In genomic region chr10:78972947-78973900, GRCh38 we compare ENCODE assay signal across 1 cellular context.
TF ChIP-seq lines count a peak whose summit lies in the region.

No MANE protein-coding gene starts in this region.

TF ChIP-seq in K562, 482 proteins besides CTCF, POLR2A, EP300 and RAD21 (continued from another document and continues in another):
- TF ChIP-seq THAP12 (CRISPR knock-in tag; IDR thresholded peaks at IDR 0.05) (peak; percentile 80), HDAC6 (IDR thresholded peaks at IDR 0.05; ENCODE audit: low read depth, low read length) (no peak), SMARCA5 (IDR thresholded peaks at IDR 0.05) (peak; percentile 87), ZNF830 (CRISPR knock-in tag; IDR thresholded peaks at IDR 0.05) (peak; percentile 80; the same call in 1 of the 2 replicates), HDAC1 (IDR thresholded peaks at IDR 0.05) (0 out of 4 replicates have a peak, but pooled peaks of 1 of the 2 experiments have one; percentile 74), CBX1 (IDR thresholded peaks at IDR 0.05; ENCODE audit: low read depth) (0 out of 2 replicates have a peak, but pooled peaks have one; percentile 11), ZMIZ1 (IDR thresholded peaks at IDR 0.05; ENCODE audit: low read depth in 2 of 2, low read length in 2 of 2) (0 out of 4 replicates have a peak, but pooled peaks of 1 of the 2 experiments have one; percentile 37), ZNF561 (CRISPR knock-in tag; conservative IDR thresholded peaks at IDR 0.05) (0 out of 2 replicates have a peak, but pooled peaks have one; percentile 21), SAP30 (IDR thresholded peaks at IDR 0.05; ENCODE audit: borderline replicate concordance, insufficient read depth, low read depth, low read length, poor library complexity, severe bottlenecking) (peak; percentile 79), STAT6 (CRISPR knock-in tag; IDR thresholded peaks at IDR 0.05) (0 out of 2 replicates have a peak, but pooled peaks have one; percentile 57), ATF6 (CRISPR knock-in tag; IDR thresholded peaks at IDR 0.05) (no peak; the same call in 1 of the 2 replicates), HDAC2 (IDR thresholded peaks at IDR 0.05) (peak; percentile 84), ZNF592 (IDR thresholded peaks at IDR 0.05) (peak; percentile 86), POLR2AphosphoS2 (IDR thresholded peaks at IDR 0.05; ENCODE audit: low read length) (no peak), E2F3 (CRISPR knock-in tag; IDR thresholded peaks at IDR 0.05) (peak; percentile 82; the same call in 1 of the 2 replicates), CBX3 (IDR thresholded peaks at IDR 0.05; ENCODE audit: borderline replicate concordance in 1 of 2, low read length in 2 of 2) (no peak), ZC3H8 (IDR thresholded peaks at IDR 0.05) (peak; percentile 86; the same call in 1 of the 2 replicates), EGR1 (conservative IDR thresholded peaks at IDR 0.05) (peak; percentile 53), CREM (IDR thresholded peaks at IDR 0.05; ENCODE audit: low read depth) (peak; percentile 73), TARDBP (IDR thresholded peaks at IDR 0.05) (no peak), ZNF121 (CRISPR knock-in tag; conservative IDR thresholded peaks at IDR 0.05) (no peak), FOSL1 (tag; conservative IDR thresholded peaks at IDR 0.05) (peak; percentile 99), SPI1 (IDR thresholded peaks at IDR 0.05; ENCODE audit: borderline replicate concordance, low read depth, low read length) (peak; percentile 78), THRB (CRISPR knock-in tag; conservative IDR thresholded peaks at IDR 0.05) (0 out of 2 replicates have a peak, but pooled peaks have one; percentile 57), NRF1 (conservative IDR thresholded peaks at IDR 0.05 in 1 of 2, IDR thresholded peaks at IDR 0.05 in 1 of 2) (peak in 1 of 2 experiments; percentile 52), ZNF224 (CRISPR knock-in tag; IDR thresholded peaks at IDR 0.05) (no peak), XRCC5 (IDR thresholded peaks at IDR 0.05; ENCODE audit: low read depth, low read length) (no peak; the same call in 1 of the 2 replicates), GTF3C2 (IDR thresholded peaks at IDR 0.05; ENCODE audit: borderline replicate concordance, extremely low read depth, insufficient read length) (no peak), RBM15 (IDR thresholded peaks at IDR 0.05; ENCODE audit: insufficient read depth, low read length) (no peak), TEAD4 (IDR thresholded peaks at IDR 0.05; ENCODE audit: low read length) (no peak), TEAD4 (CRISPR knock-in tag; IDR thresholded peaks at IDR 0.05; ENCODE audit: borderline replicate concordance) (no peak), KDM5B (IDR thresholded peaks at IDR 0.05; ENCODE audit: insufficient replicate concordance, low read depth, low read length) (peak; percentile 30), ZNF76 (CRISPR knock-in tag; IDR thresholded peaks at IDR 0.05; ENCODE audit: borderline replicate concordance) (peak; percentile 91), SMAD3 (CRISPR knock-in tag; conservative IDR thresholded peaks at IDR 0.05) (no peak; the same call in 1 of the 2 replicates), ZNF175 (CRISPR knock-in tag; IDR thresholded peaks at IDR 0.05; ENCODE audit: low read depth) (0 out of 2 replicates have a peak, but pooled peaks have one; percentile 58), STAG1 (CRISPR knock-in tag; IDR thresholded peaks at IDR 0.05; ENCODE audit: borderline replicate concordance) (no peak), MNT (conservative IDR thresholded peaks at IDR 0.05) (peak; percentile 89 to 91), GTF2E2 (tag; IDR thresholded peaks at IDR 0.05) (peak; percentile 76), NFE2 (IDR thresholded peaks at IDR 0.05; ENCODE audit: low read depth) (peak; percentile 77), ZNF75A (CRISPR knock-in tag; IDR thresholded peaks at IDR 0.05) (0 out of 2 replicates have a peak, but pooled peaks have one; percentile 20)
